8 cellular contexts compared by ENCODE assay signal in genomic region chr11:34274712-34275398, GRCh38.
DNase-seq lines count a peak whose midpoint lies in the region; ATAC-seq lines count a peak whose summit lies in the region.

No MANE protein-coding gene starts in this region.

- no peaks in the 10 kb centered on the region for H3K9me3 Mint-ChIP-seq in naive thymus-derived CD8-positive, alpha-beta T cell
- no peaks in the 10 kb centered on the region for H3K9me3 Mint-ChIP-seq in activated naive CD4-positive, alpha-beta T cell treated with anti-CD3 and anti-CD28 coated beads, Interleukin-2, amount 10 ng/mL, durations not matched to agents 7 days and 5 days

- H3K9me3 ChIP-seq in skeletal muscle satellite cell (replicated peaks; ENCODE audit: low read length) = no peaks in the 10 kb centered on the region

- ATAC-seq in left ventricle myocardium superior (peak; percentile 88), GM18519 (IDR thresholded peaks at IDR 0.05; ENCODE audit: low FRiP score, unreplicated experiment) (no peak)
- ATAC-seq in naive thymus-derived CD8-positive, alpha-beta T cell = no peak

- peaks cover 0 to 2% (median 0%) of the 10 kb centered on the region in 4 donors for H3K4me1 Mint-ChIP-seq in naive thymus-derived CD8-positive, alpha-beta T cell
- H3K4me1 Mint-ChIP-seq in activated naive CD4-positive, alpha-beta T cell treated with anti-CD3 and anti-CD28 coated beads, Interleukin-2, amount 10 ng/mL, durations not matched to agents 7 days and 5 days = no peaks in the 10 kb centered on the region

- H3K4me1 ChIP-seq in skeletal muscle satellite cell (ENCODE audit: control insufficient read depth, insufficient read depth, low read length) = peaks cover 14% of the 10 kb centered on the region

- intact Hi-C loops in left ventricle myocardium superior (cut with micrococcal nuclease) = no loop called here

- CTCF ChIA-PET in activated naive CD4-positive, alpha-beta T cell treated with anti-CD3 and anti-CD28 coated beads, Interleukin-2, amount 10 ng/mL, durations not matched to agents 7 days and 5 days (lab: Charles Lee) = no interaction called here

- no peaks in the 10 kb centered on the region for H3K27me3 ChIP-seq in skeletal muscle satellite cell (ENCODE audit: control insufficient read depth, insufficient read depth, low read length)

- POLR2A ChIA-PET in naive thymus-derived CD8-positive, alpha-beta T cell (lab: Charles Lee) = interaction anchor here (0.6 kb wide), 1 partner anchor 1137 kb away, joined by 3 read pairs; no protein-coding TSS in a partner anchor

- H3K9ac ChIP-seq in skeletal muscle satellite cell (ENCODE audit: low read depth, low read length) = no peak overlapping the region

- no peak overlapping the region for H3K4me3 Mint-ChIP-seq in naive thymus-derived CD8-positive, alpha-beta T cell
- H3K4me3 Mint-ChIP-seq in activated naive CD4-positive, alpha-beta T cell treated with anti-CD3 and anti-CD28 coated beads, Interleukin-2, amount 10 ng/mL, durations not matched to agents 7 days and 5 days = no peak overlapping the region

- H3K27ac Mint-ChIP-seq in naive thymus-derived CD8-positive, alpha-beta T cell = no peak overlapping the region
- H3K27ac Mint-ChIP-seq in activated naive CD4-positive, alpha-beta T cell treated with anti-CD3 and anti-CD28 coated beads, Interleukin-2, amount 10 ng/mL, durations not matched to agents 7 days and 5 days = no peak overlapping the region

- peak overlapping the region; percentile 9 for H3K4me3 ChIP-seq in skeletal muscle satellite cell (ENCODE audit: low read length)

- no peaks in the 10 kb centered on the region for H3K36me3 ChIP-seq in skeletal muscle satellite cell (ENCODE audit: insufficient read depth, low read length)

- H3K27me3 Mint-ChIP-seq in naive thymus-derived CD8-positive, alpha-beta T cell = no peaks in the 10 kb centered on the region
- H3K27me3 Mint-ChIP-seq in activated naive CD4-positive, alpha-beta T cell treated with anti-CD3 and anti-CD28 coated beads, Interleukin-2, amount 10 ng/mL, durations not matched to agents 7 days and 5 days = peaks cover 14% of the 10 kb centered on the region

- DNase-seq in GM04504 (ENCODE audit: low read depth) (peak; percentile 95), amniotic stem cell (lab: John Stamatoyannopoulos, UW) (peak; percentile 97), left ventricle myocardium superior (peak; percentile 83)
- DNase-seq in activated CD4-positive, alpha-beta T cell treated with anti-CD3 and anti-CD28 coated beads, Interleukin-2, amount 50 U/mL, for 4 hours = no peak
- no peak for DNase-seq in naive thymus-derived CD8-positive, alpha-beta T cell
- DNase-seq in activated naive CD4-positive, alpha-beta T cell treated with anti-CD3 and anti-CD28 coated beads, Interleukin-2, amount 10 ng/mL, durations not matched to agents 7 days and 5 days = no peak

- H3K4me2 ChIP-seq in skeletal muscle satellite cell (ENCODE audit: low read length) = peak overlapping the region; percentile 45

- no peaks in the 10 kb centered on the region for H3K36me3 Mint-ChIP-seq in naive thymus-derived CD8-positive, alpha-beta T cell
- no peaks in the 10 kb centered on the region for H3K36me3 Mint-ChIP-seq in activated naive CD4-positive, alpha-beta T cell treated with anti-CD3 and anti-CD28 coated beads, Interleukin-2, amount 10 ng/mL, durations not matched to agents 7 days and 5 days

Comparison
In these comparisons a context has a peak if more than half of its experiments do, and no peak if none do; other contexts are left out.
1. DNase-seq: peak in GM04504 (single experiment), amniotic stem cell (single experiment) and left ventricle myocardium superior (single experiment); none in activated CD4-positive, alpha-beta T cell treated with anti-CD3 and anti-CD28 coated beads, Interleukin-2, amount 50 U/mL, for 4 hours (0 of 2), naive thymus-derived CD8-positive, alpha-beta T cell (0 of 10) and activated naive CD4-positive, alpha-beta T cell treated with anti-CD3 and anti-CD28 coated beads, Interleukin-2, amount 10 ng/mL, durations not matched to agents 7 days and 5 days (single experiment).